Comparison of ENCODE assay signal across 1 cellular context in the genomic region with DNA sequence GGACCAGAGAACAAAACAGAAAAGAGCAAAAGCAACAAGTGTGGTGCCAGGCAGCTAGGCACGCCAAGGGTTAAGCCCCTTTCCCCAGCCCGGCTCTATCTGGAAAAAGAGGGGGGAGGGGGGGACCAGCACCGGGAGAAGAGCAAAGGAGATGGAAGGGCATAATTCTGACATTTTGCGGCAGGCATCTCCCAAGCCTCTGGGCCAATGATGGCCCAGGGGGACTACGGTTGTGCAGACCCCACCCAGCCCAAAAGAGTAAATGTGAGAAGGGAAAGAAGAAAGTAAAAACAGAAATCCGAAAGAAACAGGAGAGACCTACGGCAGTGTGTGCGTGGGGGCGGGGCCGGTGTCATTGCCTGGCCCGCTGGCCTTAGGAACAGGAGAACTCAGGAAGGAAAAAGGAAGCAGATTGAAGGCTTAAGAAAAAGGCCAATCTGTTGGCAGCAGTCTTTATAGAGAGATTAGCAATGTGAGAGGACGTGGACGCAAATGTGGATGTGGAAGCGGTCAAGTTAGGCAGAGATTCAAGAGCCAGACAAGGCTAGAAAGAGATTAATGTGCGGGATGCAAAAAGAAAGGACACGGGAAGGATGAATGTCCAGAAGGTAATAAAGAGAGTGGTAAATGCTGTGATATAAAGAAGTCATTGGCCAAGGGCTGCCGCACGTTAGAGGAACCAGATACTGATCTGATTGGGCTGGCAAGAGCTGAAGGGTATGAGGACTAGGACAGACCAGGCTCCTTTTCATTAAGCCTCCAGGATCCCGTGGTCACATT.
TF ChIP-seq lines count a peak whose summit lies in the region.

No MANE protein-coding gene starts in this region.

TF ChIP-seq in HepG2, 621 proteins besides CTCF, POLR2A, EP300 and RAD21 (continued from another document and continues in another):
- TF ChIP-seq, protein P1, sequence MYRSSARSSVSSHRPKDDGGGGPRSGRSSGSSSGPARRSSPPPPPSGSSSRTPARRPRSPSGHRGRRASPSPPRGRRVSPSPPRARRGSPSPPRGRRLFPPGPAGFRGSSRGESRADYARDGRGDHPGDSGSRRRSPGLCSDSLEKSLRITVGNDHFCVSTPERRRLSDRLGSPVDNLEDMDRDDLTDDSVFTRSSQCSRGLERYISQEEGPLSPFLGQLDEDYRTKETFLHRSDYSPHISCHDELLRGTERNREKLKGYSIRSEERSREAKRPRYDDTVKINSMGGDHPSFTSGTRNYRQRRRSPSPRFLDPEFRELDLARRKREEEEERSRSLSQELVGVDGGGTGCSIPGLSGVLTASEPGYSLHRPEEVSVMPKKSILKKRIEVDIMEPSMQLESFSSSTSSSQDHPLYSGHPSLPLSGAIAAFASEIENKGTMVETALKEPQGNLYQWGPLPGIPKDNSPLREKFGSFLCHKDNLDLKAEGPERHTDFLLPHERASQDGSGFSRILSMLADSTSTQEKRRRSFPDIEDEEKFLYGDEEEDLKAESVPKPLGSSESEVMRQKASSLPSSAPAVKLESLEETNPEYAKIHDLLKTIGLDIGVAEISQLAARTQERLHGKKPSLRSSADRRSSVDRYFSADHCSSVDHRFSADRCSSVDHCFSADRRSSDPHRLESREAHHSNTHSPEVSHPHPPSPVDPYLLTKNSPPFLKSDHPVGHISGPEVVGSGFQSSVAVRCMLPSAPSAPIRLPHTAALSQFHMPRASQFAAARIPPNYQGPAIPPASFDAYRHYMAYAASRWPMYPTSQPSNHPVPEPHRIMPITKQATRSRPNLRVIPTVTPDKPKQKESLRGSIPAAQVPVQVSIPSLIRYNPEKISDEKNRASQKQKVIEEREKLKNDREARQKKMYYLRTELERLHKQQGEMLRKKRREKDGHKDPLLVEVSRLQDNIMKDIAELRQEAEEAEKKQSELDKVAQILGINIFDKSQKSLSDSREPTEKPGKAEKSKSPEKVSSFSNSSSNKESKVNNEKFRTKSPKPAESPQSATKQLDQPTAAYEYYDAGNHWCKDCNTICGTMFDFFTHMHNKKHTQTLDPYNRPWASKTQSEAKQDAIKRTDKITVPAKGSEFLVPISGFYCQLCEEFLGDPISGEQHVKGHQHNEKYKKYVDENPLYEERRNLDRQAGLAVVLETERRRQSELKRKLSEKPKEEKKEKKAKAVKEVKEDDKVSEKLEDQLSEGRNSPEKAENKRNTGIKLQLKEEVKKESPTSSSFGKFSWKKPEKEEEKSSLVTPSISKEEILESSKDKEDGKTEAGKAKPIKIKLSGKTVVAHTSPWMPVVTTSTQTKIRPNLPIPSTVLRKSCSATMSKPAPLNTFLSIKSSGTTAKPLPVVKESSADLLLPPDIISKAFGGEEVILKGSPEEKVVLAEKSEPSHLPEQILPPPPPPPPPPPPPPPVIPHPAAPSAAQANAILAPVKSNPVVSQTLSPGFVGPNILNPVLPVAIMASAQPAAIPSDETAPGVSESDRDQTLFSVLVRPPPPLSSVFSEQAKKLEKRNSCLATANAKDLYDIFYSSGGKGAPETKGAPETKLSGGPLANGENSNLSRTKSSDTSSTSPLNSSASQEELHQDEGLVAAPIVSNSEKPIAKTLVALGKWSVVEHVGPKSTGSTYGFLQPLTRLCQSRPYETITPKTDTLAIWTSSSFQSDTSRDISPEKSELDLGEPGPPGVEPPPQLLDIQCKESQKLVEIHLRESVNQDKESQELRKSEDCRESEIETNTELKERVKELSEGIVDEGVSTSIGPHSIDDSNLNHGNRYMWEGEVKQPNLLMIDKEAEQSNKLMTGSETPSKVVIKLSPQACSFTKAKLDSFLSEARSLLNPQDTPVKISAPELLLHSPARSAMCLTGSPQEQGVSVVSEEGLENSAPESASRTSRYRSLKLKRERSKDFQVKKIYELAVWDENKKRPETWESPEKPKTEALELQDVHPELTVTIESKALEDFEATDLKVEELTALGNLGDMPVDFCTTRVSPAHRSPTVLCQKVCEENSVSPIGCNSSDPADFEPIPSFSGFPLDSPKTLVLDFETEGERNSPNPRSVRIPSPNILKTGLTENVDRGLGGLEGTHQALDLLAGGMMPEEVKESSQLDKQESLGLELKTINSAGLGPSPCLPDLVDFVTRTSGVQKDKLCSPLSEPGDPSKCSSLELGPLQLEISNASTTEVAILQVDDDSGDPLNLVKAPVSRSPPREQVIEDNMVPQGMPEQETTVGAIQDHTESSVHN (CRISPR knock-in tag; IDR thresholded peaks at IDR 0.05), result no peak
- TF ChIP-seq MIER2 (CRISPR knock-in tag; IDR thresholded peaks at IDR 0.05), result no peak
- no peak for TF ChIP-seq ZNF614 (CRISPR knock-in tag; IDR thresholded peaks at IDR 0.05; ENCODE audit: borderline replicate concordance)
- TF ChIP-seq FOXO1 (CRISPR knock-in tag; IDR thresholded peaks at IDR 0.05), result no peak
- TF ChIP-seq MZF1 (CRISPR knock-in tag; IDR thresholded peaks at IDR 0.05; ENCODE audit: borderline replicate concordance), result no peak
- no peak for TF ChIP-seq MATR3 (CRISPR knock-in tag; IDR thresholded peaks at IDR 0.05)
- TF ChIP-seq ZNF501 (CRISPR knock-in tag; IDR thresholded peaks at IDR 0.05), result no peak
- TF ChIP-seq ZNF598 (CRISPR knock-in tag; IDR thresholded peaks at IDR 0.05; ENCODE audit: borderline replicate concordance), result no peak
- TF ChIP-seq CENPT (CRISPR knock-in tag; IDR thresholded peaks at IDR 0.05; ENCODE audit: low read depth), result no peak
- no peak for TF ChIP-seq ZFP36 (IDR thresholded peaks at IDR 0.05; ENCODE audit: borderline replicate concordance, low read depth, low read length, partially characterized antibody)
- TF ChIP-seq, protein P2, sequence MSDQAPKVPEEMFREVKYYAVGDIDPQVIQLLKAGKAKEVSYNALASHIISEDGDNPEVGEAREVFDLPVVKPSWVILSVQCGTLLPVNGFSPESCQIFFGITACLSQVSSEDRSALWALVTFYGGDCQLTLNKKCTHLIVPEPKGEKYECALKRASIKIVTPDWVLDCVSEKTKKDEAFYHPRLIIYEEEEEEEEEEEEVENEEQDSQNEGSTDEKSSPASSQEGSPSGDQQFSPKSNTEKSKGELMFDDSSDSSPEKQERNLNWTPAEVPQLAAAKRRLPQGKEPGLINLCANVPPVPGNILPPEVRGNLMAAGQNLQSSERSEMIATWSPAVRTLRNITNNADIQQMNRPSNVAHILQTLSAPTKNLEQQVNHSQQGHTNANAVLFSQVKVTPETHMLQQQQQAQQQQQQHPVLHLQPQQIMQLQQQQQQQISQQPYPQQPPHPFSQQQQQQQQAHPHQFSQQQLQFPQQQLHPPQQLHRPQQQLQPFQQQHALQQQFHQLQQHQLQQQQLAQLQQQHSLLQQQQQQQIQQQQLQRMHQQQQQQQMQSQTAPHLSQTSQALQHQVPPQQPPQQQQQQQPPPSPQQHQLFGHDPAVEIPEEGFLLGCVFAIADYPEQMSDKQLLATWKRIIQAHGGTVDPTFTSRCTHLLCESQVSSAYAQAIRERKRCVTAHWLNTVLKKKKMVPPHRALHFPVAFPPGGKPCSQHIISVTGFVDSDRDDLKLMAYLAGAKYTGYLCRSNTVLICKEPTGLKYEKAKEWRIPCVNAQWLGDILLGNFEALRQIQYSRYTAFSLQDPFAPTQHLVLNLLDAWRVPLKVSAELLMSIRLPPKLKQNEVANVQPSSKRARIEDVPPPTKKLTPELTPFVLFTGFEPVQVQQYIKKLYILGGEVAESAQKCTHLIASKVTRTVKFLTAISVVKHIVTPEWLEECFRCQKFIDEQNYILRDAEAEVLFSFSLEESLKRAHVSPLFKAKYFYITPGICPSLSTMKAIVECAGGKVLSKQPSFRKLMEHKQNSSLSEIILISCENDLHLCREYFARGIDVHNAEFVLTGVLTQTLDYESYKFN (CRISPR knock-in tag; conservative IDR thresholded peaks at IDR 0.05), result no peak
- TF ChIP-seq, protein P3, sequence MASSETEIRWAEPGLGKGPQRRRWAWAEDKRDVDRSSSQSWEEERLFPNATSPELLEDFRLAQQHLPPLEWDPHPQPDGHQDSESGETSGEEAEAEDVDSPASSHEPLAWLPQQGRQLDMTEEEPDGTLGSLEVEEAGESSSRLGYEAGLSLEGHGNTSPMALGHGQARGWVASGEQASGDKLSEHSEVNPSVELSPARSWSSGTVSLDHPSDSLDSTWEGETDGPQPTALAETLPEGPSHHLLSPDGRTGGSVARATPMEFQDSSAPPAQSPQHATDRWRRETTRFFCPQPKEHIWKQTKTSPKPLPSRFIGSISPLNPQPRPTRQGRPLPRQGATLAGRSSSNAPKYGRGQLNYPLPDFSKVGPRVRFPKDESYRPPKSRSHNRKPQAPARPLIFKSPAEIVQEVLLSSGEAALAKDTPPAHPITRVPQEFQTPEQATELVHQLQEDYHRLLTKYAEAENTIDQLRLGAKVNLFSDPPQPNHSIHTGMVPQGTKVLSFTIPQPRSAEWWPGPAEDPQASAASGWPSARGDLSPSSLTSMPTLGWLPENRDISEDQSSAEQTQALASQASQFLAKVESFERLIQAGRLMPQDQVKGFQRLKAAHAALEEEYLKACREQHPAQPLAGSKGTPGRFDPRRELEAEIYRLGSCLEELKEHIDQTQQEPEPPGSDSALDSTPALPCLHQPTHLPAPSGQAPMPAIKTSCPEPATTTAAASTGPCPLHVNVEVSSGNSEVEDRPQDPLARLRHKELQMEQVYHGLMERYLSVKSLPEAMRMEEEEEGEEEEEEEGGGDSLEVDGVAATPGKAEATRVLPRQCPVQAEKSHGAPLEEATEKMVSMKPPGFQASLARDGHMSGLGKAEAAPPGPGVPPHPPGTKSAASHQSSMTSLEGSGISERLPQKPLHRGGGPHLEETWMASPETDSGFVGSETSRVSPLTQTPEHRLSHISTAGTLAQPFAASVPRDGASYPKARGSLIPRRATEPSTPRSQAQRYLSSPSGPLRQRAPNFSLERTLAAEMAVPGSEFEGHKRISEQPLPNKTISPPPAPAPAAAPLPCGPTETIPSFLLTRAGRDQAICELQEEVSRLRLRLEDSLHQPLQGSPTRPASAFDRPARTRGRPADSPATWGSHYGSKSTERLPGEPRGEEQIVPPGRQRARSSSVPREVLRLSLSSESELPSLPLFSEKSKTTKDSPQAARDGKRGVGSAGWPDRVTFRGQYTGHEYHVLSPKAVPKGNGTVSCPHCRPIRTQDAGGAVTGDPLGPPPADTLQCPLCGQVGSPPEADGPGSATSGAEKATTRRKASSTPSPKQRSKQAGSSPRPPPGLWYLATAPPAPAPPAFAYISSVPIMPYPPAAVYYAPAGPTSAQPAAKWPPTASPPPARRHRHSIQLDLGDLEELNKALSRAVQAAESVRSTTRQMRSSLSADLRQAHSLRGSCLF (CRISPR knock-in tag; IDR thresholded peaks at IDR 0.05; ENCODE audit: borderline replicate concordance), result no peak
- TF ChIP-seq ZSCAN20 (CRISPR knock-in tag; IDR thresholded peaks at IDR 0.05; ENCODE audit: borderline replicate concordance), result no peak
- TF ChIP-seq ZEB1 (IDR thresholded peaks at IDR 0.05; ENCODE audit: insufficient replicate concordance, low read depth), result peak; percentile 2
- TF ChIP-seq, protein P4, sequence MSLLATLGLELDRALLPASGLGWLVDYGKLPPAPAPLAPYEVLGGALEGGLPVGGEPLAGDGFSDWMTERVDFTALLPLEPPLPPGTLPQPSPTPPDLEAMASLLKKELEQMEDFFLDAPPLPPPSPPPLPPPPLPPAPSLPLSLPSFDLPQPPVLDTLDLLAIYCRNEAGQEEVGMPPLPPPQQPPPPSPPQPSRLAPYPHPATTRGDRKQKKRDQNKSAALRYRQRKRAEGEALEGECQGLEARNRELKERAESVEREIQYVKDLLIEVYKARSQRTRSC (CRISPR knock-in tag; IDR thresholded peaks at IDR 0.05; ENCODE audit: low read depth), result no peak
- TF ChIP-seq EZH2 (conservative IDR thresholded peaks at IDR 0.05; ENCODE audit: low read depth, low read length), result no peak
- TF ChIP-seq ELF4 (CRISPR knock-in tag; IDR thresholded peaks at IDR 0.05; ENCODE audit: borderline replicate concordance), result no peak
- no peak for TF ChIP-seq ZNF160 (CRISPR knock-in tag; IDR thresholded peaks at IDR 0.05)
- no peak for TF ChIP-seq TARDBP (CRISPR knock-in tag; IDR thresholded peaks at IDR 0.05)
- no peak for TF ChIP-seq PHF5A (CRISPR knock-in tag; IDR thresholded peaks at IDR 0.05; ENCODE audit: low read depth, unreplicated experiment)
- TF ChIP-seq ZNF629 (CRISPR knock-in tag; conservative IDR thresholded peaks at IDR 0.05), result no peak
- TF ChIP-seq, protein P5, sequence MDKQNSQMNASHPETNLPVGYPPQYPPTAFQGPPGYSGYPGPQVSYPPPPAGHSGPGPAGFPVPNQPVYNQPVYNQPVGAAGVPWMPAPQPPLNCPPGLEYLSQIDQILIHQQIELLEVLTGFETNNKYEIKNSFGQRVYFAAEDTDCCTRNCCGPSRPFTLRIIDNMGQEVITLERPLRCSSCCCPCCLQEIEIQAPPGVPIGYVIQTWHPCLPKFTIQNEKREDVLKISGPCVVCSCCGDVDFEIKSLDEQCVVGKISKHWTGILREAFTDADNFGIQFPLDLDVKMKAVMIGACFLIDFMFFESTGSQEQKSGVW (CRISPR knock-in tag; IDR thresholded peaks at IDR 0.05; ENCODE audit: borderline replicate concordance), result no peak
- peak; percentile 29; the same call in 1 of the 2 replicates for TF ChIP-seq ZC3H4 (CRISPR knock-in tag; IDR thresholded peaks at IDR 0.05; ENCODE audit: borderline replicate concordance)
- TF ChIP-seq, protein P6, sequence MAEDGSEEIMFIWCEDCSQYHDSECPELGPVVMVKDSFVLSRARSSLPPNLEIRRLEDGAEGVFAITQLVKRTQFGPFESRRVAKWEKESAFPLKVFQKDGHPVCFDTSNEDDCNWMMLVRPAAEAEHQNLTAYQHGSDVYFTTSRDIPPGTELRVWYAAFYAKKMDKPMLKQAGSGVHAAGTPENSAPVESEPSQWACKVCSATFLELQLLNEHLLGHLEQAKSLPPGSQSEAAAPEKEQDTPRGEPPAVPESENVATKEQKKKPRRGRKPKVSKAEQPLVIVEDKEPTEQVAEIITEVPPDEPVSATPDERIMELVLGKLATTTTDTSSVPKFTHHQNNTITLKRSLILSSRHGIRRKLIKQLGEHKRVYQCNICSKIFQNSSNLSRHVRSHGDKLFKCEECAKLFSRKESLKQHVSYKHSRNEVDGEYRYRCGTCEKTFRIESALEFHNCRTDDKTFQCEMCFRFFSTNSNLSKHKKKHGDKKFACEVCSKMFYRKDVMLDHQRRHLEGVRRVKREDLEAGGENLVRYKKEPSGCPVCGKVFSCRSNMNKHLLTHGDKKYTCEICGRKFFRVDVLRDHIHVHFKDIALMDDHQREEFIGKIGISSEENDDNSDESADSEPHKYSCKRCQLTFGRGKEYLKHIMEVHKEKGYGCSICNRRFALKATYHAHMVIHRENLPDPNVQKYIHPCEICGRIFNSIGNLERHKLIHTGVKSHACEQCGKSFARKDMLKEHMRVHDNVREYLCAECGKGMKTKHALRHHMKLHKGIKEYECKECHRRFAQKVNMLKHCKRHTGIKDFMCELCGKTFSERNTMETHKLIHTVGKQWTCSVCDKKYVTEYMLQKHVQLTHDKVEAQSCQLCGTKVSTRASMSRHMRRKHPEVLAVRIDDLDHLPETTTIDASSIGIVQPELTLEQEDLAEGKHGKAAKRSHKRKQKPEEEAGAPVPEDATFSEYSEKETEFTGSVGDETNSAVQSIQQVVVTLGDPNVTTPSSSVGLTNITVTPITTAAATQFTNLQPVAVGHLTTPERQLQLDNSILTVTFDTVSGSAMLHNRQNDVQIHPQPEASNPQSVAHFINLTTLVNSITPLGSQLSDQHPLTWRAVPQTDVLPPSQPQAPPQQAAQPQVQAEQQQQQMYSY (CRISPR knock-in tag; IDR thresholded peaks at IDR 0.05), result no peak
- no peak for TF ChIP-seq KDM5B (CRISPR knock-in tag; IDR thresholded peaks at IDR 0.05; ENCODE audit: borderline replicate concordance)
- TF ChIP-seq KLF9 (CRISPR knock-in tag; IDR thresholded peaks at IDR 0.05; ENCODE audit: low read depth), result no peak
- TF ChIP-seq TEAD3 (CRISPR knock-in tag; optimal IDR thresholded peaks at IDR 0.05; ENCODE audit: borderline replicate concordance), result no peak
